In genomic region chr5:134692722-134693121, GRCh38 we compare ENCODE assay signal across 2 cellular contexts.
A peak's percentile ranks its signal among the peaks of the same experiment; 100 is the strongest.
TF ChIP-seq lines count a peak whose summit lies in the region.

No MANE protein-coding gene starts in this region.

TF ChIP-seq in HepG2, 621 proteins besides CTCF, POLR2A, EP300 and RAD21:
- TF ChIP-seq MAFF (IDR thresholded peaks at IDR 0.05; ENCODE audit: low read depth, low read length) (peak; percentile 52), ZNF562 (CRISPR knock-in tag; IDR thresholded peaks at IDR 0.05; ENCODE audit: borderline replicate concordance) (no peak), MAFK (conservative IDR thresholded peaks at IDR 0.05 in 1 of 2, IDR thresholded peaks at IDR 0.05 in 1 of 2; ENCODE audit: low read length in 2 of 2) (peak; percentile 41 to 78)

TF ChIP-seq in K562, 482 proteins besides CTCF, POLR2A, EP300 and RAD21:
- peak; percentile 49; the same call in 1 of the 2 replicates for TF ChIP-seq C11orf30 (IDR thresholded peaks at IDR 0.05; ENCODE audit: low read depth)
- peak; percentile 72; the same call in 1 of the 2 replicates for TF ChIP-seq ZNF316 (IDR thresholded peaks at IDR 0.05)
- TF ChIP-seq SIN3B (IDR thresholded peaks at IDR 0.05; ENCODE audit: low read depth): no peak
- peak; percentile 32; the same call in 1 of the 2 replicates for TF ChIP-seq MAFK (IDR thresholded peaks at IDR 0.05; ENCODE audit: low read length)
- 0 out of 2 replicates have a peak, but pooled peaks have one; percentile 8 for TF ChIP-seq MAFG (tag; conservative IDR thresholded peaks at IDR 0.05)
TF ChIP-seq in K562: peak in this region for 4.
